In genomic region chr7:20232848-20233247, GRCh38 we compare ENCODE assay signal across 30 cellular contexts. TPM values are rescaled to one million over a fixed set of nuclear protein-coding genes. Genes with fewer than 3 reads are reported as not detected.
"Had no signal": no experiment of that assay in that cellular context is flagged by ENCODE, and none has a peak within 500 bp of the region (broad histone marks: within the 10 kb centered on the region; RNA-seq: fewer than 3 reads in every experiment).

No MANE protein-coding gene starts in this region.

- H3K9me3 ChIP-seq: colonic mucosa, MG63, SJCRH30, SK-N-SH had no signal

- H3K27ac ChIP-seq: colonic mucosa, SJCRH30, VCaP had no signal

- H3K4me3 ChIP-seq: colonic mucosa, MG63, SJCRH30 had no signal

- H3K36me3 ChIP-seq: colonic mucosa, MG63, SJCRH30 had no signal

- H3K27me3 ChIP-seq: colonic mucosa, MG63, SJCRH30 had no signal

- DNase-seq: activated CD4-positive, alpha-beta T cell treated with anti-CD3 and anti-CD28 coated beads for 48 hours; activated CD4-positive, alpha-beta T cell treated with anti-CD3 and anti-CD28 coated beads, Interleukin-2, amount 50 U/mL, for 4 hours; activated gamma-delta T cell treated with Interleukin-2 at 50 U/mL for 16 hours; activated naive CD4-positive, alpha-beta T cell treated with anti-CD3 and anti-CD28 coated beads, Interleukin-2, amount 10 ng/mL, durations not matched to agents 7 days and 5 days; activated naive CD8-positive, alpha-beta T cell treated with anti-CD3 and anti-CD28 coated beads for 36 hours; activated T-cell treated with anti-CD3 and anti-CD28 coated beads for 4 hours; activated T-cell treated with anti-CD3 and anti-CD28 coated beads, Interleukin-2, amount 50 U/mL, for 48 hours; anterior cingulate cortex; caudate nucleus; colonic mucosa; MG63; MV-4-11; NCI-H1092 treated with DMSO at 0.1 percent for 48 hours; NCI-H1417 treated with DMSO at 0.1 percent for 48 hours; NCI-H1694; NCI-H2029; NCI-H2107; NCI-H2171 treated with DMSO at 0.1 percent for 48 hours; NCI-H226; NCI-H526; NCI-H774; OCI-M1; Right ventricle myocardium superior; RPMI8226; SJCRH30; SK-N-SH; T-helper 1 cell had no signal

- H3K4me1 ChIP-seq: colonic mucosa had no signal

- ATAC-seq: Panc1 had no signal

RNA-seq across cellular contexts. Expression of gene MACC1, which starts 15.7 kb away (rescaled TPM):
- total RNA-seq: activated T-helper 2 cell treated with anti-CD3 and anti-CD28 coated beads, Interferon-gamma antibody, Interleukin-2, Interleukin-4, amounts not matched to agents 10 μg/mL and 5 μg/mL and 100 μg/mL, durations not matched to agents 14 hours and 24 hours and 36 hours had no signal
- polyA plus RNA-seq: SK-N-SH had no signal
